In genomic region chr2:200382883-200383282, GRCh38 we compare ENCODE assay signal across 13 cellular contexts.
DNase-seq lines count a peak whose midpoint lies in the region; TF ChIP-seq lines count a peak whose summit lies in the region.
"Had no signal": no experiment of that assay in that cellular context is flagged by ENCODE, and none has a peak within 500 bp of the region (broad histone marks: within the 10 kb centered on the region; RNA-seq: fewer than 3 reads in every experiment).

No MANE protein-coding gene starts in this region.

- no peak for DNase-seq in activated CD4-positive, alpha-beta T cell treated with anti-CD3 and anti-CD28 coated beads, Interleukin-2, amount 10 ng/mL, durations not matched to agents 7 days and 5 days
- no peak for DNase-seq in activated CD4-positive, alpha-beta T cell treated with anti-CD3 and anti-CD28 coated beads, Interleukin-2, amount 10 ng/mL, durations not matched to agents 24 days and 14 days
- no peak for DNase-seq in endodermal cell
- DNase-seq in trophoblast cell: no peak
- no peak for DNase-seq in NCI-H1436 (lab: John Stamatoyannopoulos, UW)
- DNase-seq in effector CD8-positive, alpha-beta T cell (lab: John Stamatoyannopoulos, UW): no peak
- DNase-seq in GM13977 (ENCODE audit: low spot score): no peak
- DNase-seq: activated CD8-positive, alpha-beta memory T cell treated with anti-CD3 and anti-CD28 coated beads, Interleukin-2, amount 50 U/mL, for 4 hours; heart left ventricle; NCI-H1092; nephron progenitor cell; stimulated activated naive B cell treated with anti-CD40 and anti-IgM and Interleukin-4, amounts not matched to agents 10 μg/mL and 1 μg/mL and 100 μg/mL, for 72 hours had no signal

- no peaks in the 10 kb centered on the region for H3K27me3 ChIP-seq in Loucy (ENCODE audit: insufficient read depth, low read length, poor library complexity, severe bottlenecking)
- no peaks in the 10 kb centered on the region for H3K27me3 ChIP-seq in endodermal cell (ENCODE audit: control insufficient read depth, insufficient read depth, low read length, poor library complexity, severe bottlenecking)
- no peaks in the 10 kb centered on the region for H3K27me3 ChIP-seq in trophoblast cell (ENCODE audit: insufficient read depth, low read length)
- H3K27me3 ChIP-seq: heart left ventricle had no signal

- no peak overlapping the region for H2BK120ac ChIP-seq in trophoblast cell (ENCODE audit: insufficient read depth, low read length, poor library complexity)

- H3K27me3 Mint-ChIP-seq in activated CD4-positive, alpha-beta T cell treated with anti-CD3 and anti-CD28 coated beads, Interleukin-2, amount 10 ng/mL, durations not matched to agents 7 days and 5 days: no peaks in the 10 kb centered on the region
- no peaks in the 10 kb centered on the region for H3K27me3 Mint-ChIP-seq in activated CD4-positive, alpha-beta T cell treated with anti-CD3 and anti-CD28 coated beads, Interleukin-2, amount 10 ng/mL, durations not matched to agents 24 days and 14 days
- H3K27me3 Mint-ChIP-seq in endodermal cell (ENCODE audit: insufficient read depth): no peaks in the 10 kb centered on the region

- no peak overlapping the region for H2BK5ac ChIP-seq in trophoblast cell (ENCODE audit: low read depth, low read length, poor library complexity)

- H3K27ac ChIP-seq in endodermal cell (ENCODE audit: low read depth, low read length) (no peak overlapping the region), trophoblast cell (ENCODE audit: low read depth, low read length) (no peak overlapping the region)

- H3K4ac ChIP-seq in trophoblast cell (ENCODE audit: low read depth, low read length): peak overlapping the region; percentile 72

- CTCF ChIA-PET in activated CD4-positive, alpha-beta T cell treated with anti-CD3 and anti-CD28 coated beads, Interleukin-2, amount 10 ng/mL, durations not matched to agents 7 days and 5 days (lab: Charles Lee): interaction anchor here (1.4 to 1.6 kb wide), 2 partner anchors 8 to 24 kb away, joined by 4 to 5 read pairs; no protein-coding TSS in a partner anchor

- H3K79me2 ChIP-seq in Loucy (ENCODE audit: insufficient read depth, low read length): no peaks in the 10 kb centered on the region
- peaks cover 15% of the 10 kb centered on the region for H3K79me2 ChIP-seq in trophoblast cell (ENCODE audit: control insufficient read depth, insufficient read depth, low read length, poor library complexity)

- H4K20me1 ChIP-seq in Loucy (ENCODE audit: insufficient read depth, low read length, poor library complexity, severe bottlenecking): no peaks in the 10 kb centered on the region

- no peak overlapping the region for H4K91ac ChIP-seq in trophoblast cell (ENCODE audit: low read depth, low read length)

- H3K4me1 Mint-ChIP-seq in activated CD4-positive, alpha-beta T cell treated with anti-CD3 and anti-CD28 coated beads, Interleukin-2, amount 10 ng/mL, durations not matched to agents 7 days and 5 days: peaks cover 64% of the 10 kb centered on the region
- H3K4me1 Mint-ChIP-seq in activated CD4-positive, alpha-beta T cell treated with anti-CD3 and anti-CD28 coated beads, Interleukin-2, amount 10 ng/mL, durations not matched to agents 24 days and 14 days: peaks cover 45% of the 10 kb centered on the region
- H3K4me1 Mint-ChIP-seq in endodermal cell: peaks cover 39% of the 10 kb centered on the region
- H3K4me1 Mint-ChIP-seq: stimulated activated naive B cell treated with anti-CD40 and anti-IgM and Interleukin-4, amounts not matched to agents 10 μg/mL and 1 μg/mL and 100 μg/mL, for 72 hours had no signal

- POLR2A ChIA-PET in activated CD4-positive, alpha-beta T cell treated with anti-CD3 and anti-CD28 coated beads, Interleukin-2, amount 10 ng/mL, durations not matched to agents 7 days and 5 days (lab: Charles Lee): no interaction called here

- TF ChIP-seq CTCF in Loucy (conservative IDR thresholded peaks at IDR 0.05; ENCODE audit: low read length): no peak
- no peak for TF ChIP-seq CTCF in endodermal cell (conservative IDR thresholded peaks at IDR 0.05)
- no peak for TF ChIP-seq CTCF in GM13977 (IDR thresholded peaks at IDR 0.05; ENCODE audit: extremely low read depth, insufficient read depth, missing control alignments)

- H3K4me2 ChIP-seq in Loucy (ENCODE audit: low read depth, low read length, poor library complexity, severe bottlenecking) (no peak overlapping the region), trophoblast cell (ENCODE audit: low read length) (no peak overlapping the region)

- no peaks in the 10 kb centered on the region for H3F3A ChIP-seq in Loucy (ENCODE audit: low read depth)

- H3K27ac Mint-ChIP-seq in activated CD4-positive, alpha-beta T cell treated with anti-CD3 and anti-CD28 coated beads, Interleukin-2, amount 10 ng/mL, durations not matched to agents 7 days and 5 days: peak overlapping the region; percentile 97
- no peak overlapping the region for H3K27ac Mint-ChIP-seq in activated CD4-positive, alpha-beta T cell treated with anti-CD3 and anti-CD28 coated beads, Interleukin-2, amount 10 ng/mL, durations not matched to agents 24 days and 14 days
- H3K27ac Mint-ChIP-seq in endodermal cell: peak overlapping the region; percentile 80
- H3K27ac Mint-ChIP-seq: nephron progenitor cell; stimulated activated naive B cell treated with anti-CD40 and anti-IgM and Interleukin-4, amounts not matched to agents 10 μg/mL and 1 μg/mL and 100 μg/mL, for 72 hours had no signal

- H3K14ac ChIP-seq in trophoblast cell (ENCODE audit: low read length): no peak overlapping the region

- H3K36me3 ChIP-seq in Loucy (ENCODE audit: insufficient read depth, low read length) (no peaks in the 10 kb centered on the region), endodermal cell (ENCODE audit: control insufficient read depth, insufficient read depth, low read length) (no peaks in the 10 kb centered on the region), trophoblast cell (ENCODE audit: control insufficient read depth in 1 of 2, insufficient read depth in 2 of 2, low read length in 2 of 2) (peaks cover 0 to 2% of the 10 kb centered on the region in 2 experiments)
- H3K36me3 ChIP-seq: heart left ventricle had no signal

- H3K9me3 Mint-ChIP-seq in activated CD4-positive, alpha-beta T cell treated with anti-CD3 and anti-CD28 coated beads, Interleukin-2, amount 10 ng/mL, durations not matched to agents 7 days and 5 days: peaks cover 5% of the 10 kb centered on the region
- H3K9me3 Mint-ChIP-seq in activated CD4-positive, alpha-beta T cell treated with anti-CD3 and anti-CD28 coated beads, Interleukin-2, amount 10 ng/mL, durations not matched to agents 24 days and 14 days: peaks cover 13% of the 10 kb centered on the region
- no peaks in the 10 kb centered on the region for H3K9me3 Mint-ChIP-seq in endodermal cell
- H3K9me3 Mint-ChIP-seq: nephron progenitor cell; stimulated activated naive B cell treated with anti-CD40 and anti-IgM and Interleukin-4, amounts not matched to agents 10 μg/mL and 1 μg/mL and 100 μg/mL, for 72 hours had no signal

- 0 out of 2 replicates have a peak overlapping the region, but pooled peaks have one; percentile 59 for H2AFZ ChIP-seq in Loucy (ENCODE audit: low read length)
- H2AFZ ChIP-seq in trophoblast cell (ENCODE audit: insufficient read depth, low read length, poor library complexity): no peak overlapping the region

- intact Hi-C loops in activated CD4-positive, alpha-beta T cell treated with anti-CD3 and anti-CD28 coated beads, Interleukin-2, amount 10 ng/mL, durations not matched to agents 24 days and 14 days (cut with micrococcal nuclease): loop anchor here (1.0 kb wide), 1 partner anchor 9 kb away; no protein-coding TSS in a partner anchor

- no peak overlapping the region for H3K4me3 Mint-ChIP-seq in activated CD4-positive, alpha-beta T cell treated with anti-CD3 and anti-CD28 coated beads, Interleukin-2, amount 10 ng/mL, durations not matched to agents 7 days and 5 days
- no peak overlapping the region for H3K4me3 Mint-ChIP-seq in activated CD4-positive, alpha-beta T cell treated with anti-CD3 and anti-CD28 coated beads, Interleukin-2, amount 10 ng/mL, durations not matched to agents 24 days and 14 days
- H3K4me3 Mint-ChIP-seq in endodermal cell: no peak overlapping the region
- H3K4me3 Mint-ChIP-seq: nephron progenitor cell; stimulated activated naive B cell treated with anti-CD40 and anti-IgM and Interleukin-4, amounts not matched to agents 10 μg/mL and 1 μg/mL and 100 μg/mL, for 72 hours had no signal

- H3K9me3 ChIP-seq in Loucy (ENCODE audit: insufficient read depth, low read depth, low read length) (no peaks in the 10 kb centered on the region), endodermal cell (ENCODE audit: control insufficient read depth, low read length) (no peaks in the 10 kb centered on the region), trophoblast cell (ENCODE audit: insufficient read depth, low read depth, low read length) (no peaks in the 10 kb centered on the region)
- H3K9me3 ChIP-seq: heart left ventricle had no signal

- WGBS in endodermal cell (ENCODE audit: insufficient coverage in 1 of 2, insufficient read length in 1 of 2), 2 experiments: 65 to 66% methylated on average over 6 of the region's 6 CpGs
- WGBS in trophoblast cell (ENCODE audit: extremely low coverage, insufficient coverage, insufficient read length): no CpG with 5 or more reads among the region's 6 CpGs

- no peaks in the 10 kb centered on the region for H3K9me2 ChIP-seq in Loucy (replicated peaks; ENCODE audit: low read depth, low read length)

- H3K4me1 ChIP-seq in Loucy (ENCODE audit: insufficient read depth, low read length, poor library complexity, severe bottlenecking): peaks cover 4% of the 10 kb centered on the region
- H3K4me1 ChIP-seq in endodermal cell (ENCODE audit: control insufficient read depth, insufficient read depth, low read length): peaks cover 30% of the 10 kb centered on the region
- H3K4me1 ChIP-seq in trophoblast cell (ENCODE audit: control insufficient read depth in 1 of 2, insufficient read depth in 2 of 2, low read length in 2 of 2): peaks cover 19 to 30% of the 10 kb centered on the region in 2 experiments

- no peak overlapping the region for H3K18ac ChIP-seq in trophoblast cell (ENCODE audit: low read length)

- H3K4me3 ChIP-seq in Loucy (ENCODE audit: low read length, poor library complexity, severe bottlenecking) (no peak overlapping the region), endodermal cell (ENCODE audit: low read length) (no peak overlapping the region), trophoblast cell (ENCODE audit: low read depth, low read length) (no peak overlapping the region)

- H3K9ac ChIP-seq in Loucy (ENCODE audit: low read depth, low read length, poor library complexity, severe bottlenecking) (no peak overlapping the region), endodermal cell (ENCODE audit: extremely low read depth, low read length, poor library complexity, severe bottlenecking) (no peak overlapping the region), trophoblast cell (ENCODE audit: low read length) (no peak overlapping the region)

- no peak overlapping the region for H4K8ac ChIP-seq in trophoblast cell (ENCODE audit: low read depth, low read length)

- H3K36me3 Mint-ChIP-seq in activated CD4-positive, alpha-beta T cell treated with anti-CD3 and anti-CD28 coated beads, Interleukin-2, amount 10 ng/mL, durations not matched to agents 7 days and 5 days (ENCODE audit: low read depth): peaks cover 26% of the 10 kb centered on the region
- H3K36me3 Mint-ChIP-seq in activated CD4-positive, alpha-beta T cell treated with anti-CD3 and anti-CD28 coated beads, Interleukin-2, amount 10 ng/mL, durations not matched to agents 24 days and 14 days (ENCODE audit: low read depth): peaks cover 15% of the 10 kb centered on the region
- peaks cover 10% of the 10 kb centered on the region for H3K36me3 Mint-ChIP-seq in endodermal cell (ENCODE audit: low read depth)
- H3K36me3 Mint-ChIP-seq: stimulated activated naive B cell treated with anti-CD40 and anti-IgM and Interleukin-4, amounts not matched to agents 10 μg/mL and 1 μg/mL and 100 μg/mL, for 72 hours had no signal

- no peak overlapping the region for H2BK12ac ChIP-seq in trophoblast cell (ENCODE audit: low read length)

- H3K79me1 ChIP-seq in trophoblast cell (ENCODE audit: low read length): peaks cover 2% of the 10 kb centered on the region

- H3K23ac ChIP-seq in trophoblast cell (ENCODE audit: low read length): no peak overlapping the region

- no peak overlapping the region for H4K12ac ChIP-seq in trophoblast cell (ENCODE audit: low read depth, low read length)

- no peak overlapping the region for H2AK5ac ChIP-seq in trophoblast cell (ENCODE audit: low read length)

- in situ Hi-C loops in GM13977 (cut with MboI; ENCODE audit: low pct_unique_long_range_greater_than_20kb, low sequenced_read_pairs, unreplicated experiment): no loop called here
